In genomic region chr18:32378705-32379104, GRCh38 we compare ENCODE assay signal across 10 cellular contexts.
DNase-seq lines count a peak whose midpoint lies in the region; ATAC-seq and TF ChIP-seq lines count a peak whose summit lies in the region.
"Had no signal": no experiment of that assay in that cellular context is flagged by ENCODE, and none has a peak within 500 bp of the region (broad histone marks: within the 10 kb centered on the region; RNA-seq: fewer than 3 reads in every experiment).

No MANE protein-coding gene starts in this region.

- peak overlapping the region; percentile 77 to 87 (median 83) for H3K27ac ChIP-seq in body of pancreas
- H3K27ac ChIP-seq: WERI-Rb-1 had no signal

- H3K36me3 ChIP-seq in body of pancreas (replicated peaks in 1 of 2; ENCODE audit: insufficient read depth in 1 of 2, low read depth in 2 of 2): no peaks in the 10 kb centered on the region
- H3K36me3 ChIP-seq: WERI-Rb-1 had no signal

- no peak overlapping the region for H3K4me3 ChIP-seq in body of pancreas
- H3K4me3 ChIP-seq: K562 had no signal

- intact Hi-C loops in body of pancreas (cut with DNase I): no loop called here

- H3K27me3 ChIP-seq in body of pancreas: no peaks in the 10 kb centered on the region

- peaks cover 77% of the 10 kb centered on the region for H3K4me1 ChIP-seq in body of pancreas

- H3K9me3 ChIP-seq in body of pancreas: no peaks in the 10 kb centered on the region

- WGBS in body of pancreas, 2 donors: 26 to 28% methylated on average over 4 of the region's 4 CpGs

- TF ChIP-seq POLR2A in body of pancreas (IDR thresholded peaks at IDR 0.05): peak in 2 of 3 donors; percentile 53 to 65

- DNase-seq in COLO829 (ENCODE audit: low spot score) (peak; percentile 36), NCI-H146 treated with DMSO at 0.1 percent for 48 hours (lab: John Stamatoyannopoulos, UW; ENCODE audit: unreplicated experiment) (peak; percentile 66), body of pancreas (peak; percentile 82 to 93 (median 86)), left lobe of liver (ENCODE audit: low spot score) (peak; percentile 73)
- DNase-seq in activated CD4-positive, alpha-beta T cell treated with anti-CD3 and anti-CD28 coated beads, Interleukin-2, amount 50 U/mL, for 48 hours: no peak
- DNase-seq: WERI-Rb-1 had no signal

- ATAC-seq in body of pancreas: peak; percentile 92
- ATAC-seq in left lobe of liver: peak; percentile 92
- no peak for ATAC-seq in GM19328 (IDR thresholded peaks at IDR 0.05; ENCODE audit: unreplicated experiment)
- ATAC-seq in GM21390 (IDR thresholded peaks at IDR 0.05; ENCODE audit: unreplicated experiment): no peak
- ATAC-seq in HG03045 (IDR thresholded peaks at IDR 0.05; ENCODE audit: unreplicated experiment): no peak
- ATAC-seq: K562 had no signal

- TF ChIP-seq CTCF in body of pancreas (IDR thresholded peaks at IDR 0.05): no peak

Comparison
In these comparisons a context has a peak if more than half of its experiments do, and no peak if none do; other contexts are left out.
1. DNase-seq: peak in COLO829 (single experiment), NCI-H146 treated with DMSO at 0.1 percent for 48 hours (single experiment), body of pancreas (4 of 4) and left lobe of liver (single experiment); none in activated CD4-positive, alpha-beta T cell treated with anti-CD3 and anti-CD28 coated beads, Interleukin-2, amount 50 U/mL, for 48 hours (0 of 2).
2. ATAC-seq: peak in body of pancreas (single experiment) and left lobe of liver (single experiment); none in GM19328 (single experiment), GM21390 (single experiment) and HG03045 (single experiment).